In genomic region chr2:50556934-50557575, GRCh38 we compare ENCODE assay signal across 24 cellular contexts.
DNase-seq lines count a peak whose midpoint lies in the region; ATAC-seq and TF ChIP-seq lines count a peak whose summit lies in the region.
"Had no signal": no experiment of that assay in that cellular context is flagged by ENCODE, and none has a peak within 500 bp of the region (broad histone marks: within the 10 kb centered on the region; RNA-seq: fewer than 3 reads in every experiment).

No MANE protein-coding gene starts in this region.

- no peak for ATAC-seq in GM19035 (IDR thresholded peaks at IDR 0.05; ENCODE audit: unreplicated experiment)
- ATAC-seq in GM19452 (IDR thresholded peaks at IDR 0.05; ENCODE audit: unreplicated experiment): no peak
- ATAC-seq: A549; activated CD4-positive, alpha-beta T cell treated with anti-CD3 and anti-CD28 coated beads for 36 hours; activated CD8-positive, alpha-beta memory T cell treated with anti-CD3 and anti-CD28 coated beads, Interleukin-2, amount 10 ng/mL, durations not matched to agents 7 days and 5 days; GM12878; naive thymus-derived CD4-positive, alpha-beta T cell; upper lobe of right lung had no signal

- H2AFZ ChIP-seq in mesenchymal stem cell (ENCODE audit: low read depth, low read length): no peak overlapping the region

- no peak overlapping the region for H3K4me2 ChIP-seq in mesenchymal stem cell (ENCODE audit: low read length, poor library complexity, severe bottlenecking)
- H3K4me2 ChIP-seq: A549 had no signal

- no peak overlapping the region for H2BK120ac ChIP-seq in mesenchymal stem cell (ENCODE audit: low read depth, low read length)

- H4K8ac ChIP-seq in mesenchymal stem cell (ENCODE audit: low read length): no peak overlapping the region

- no peak overlapping the region for H3K4me3 ChIP-seq in choroid plexus epithelial cell (ENCODE audit: low read depth, low read length)
- H3K4me3 ChIP-seq in mesenchymal stem cell (ENCODE audit: insufficient read depth in 1 of 2, low read depth in 1 of 2, low read length in 2 of 2): no peak overlapping the region
- H3K4me3 ChIP-seq: A549, GM12878, ovary, sigmoid colon, stomach, upper lobe of right lung had no signal

- H3K9ac ChIP-seq in mesenchymal stem cell (ENCODE audit: low read length): no peak overlapping the region

- no peak overlapping the region for H3K23ac ChIP-seq in mesenchymal stem cell (ENCODE audit: low read length in 2 of 2)

- no peak overlapping the region for H4K91ac ChIP-seq in mesenchymal stem cell (ENCODE audit: low read length)

- H3K9me3 ChIP-seq in mesenchymal stem cell (ENCODE audit: control insufficient read depth, low read length): no peaks in the 10 kb centered on the region
- H3K9me3 ChIP-seq: A549, ovary, sigmoid colon, stomach, upper lobe of right lung had no signal

- H3K36me3 ChIP-seq in mesenchymal stem cell (ENCODE audit: control insufficient read depth in 1 of 2, insufficient read depth in 2 of 2, low read depth in 1 of 2, low read length in 2 of 2): no peaks in the 10 kb centered on the region
- H3K36me3 ChIP-seq: ovary, sigmoid colon, stomach, upper lobe of right lung had no signal

- H3K27ac ChIP-seq in 22Rv1: peak overlapping the region; percentile 91
- no peak overlapping the region for H3K27ac ChIP-seq in mesenchymal stem cell (ENCODE audit: low read length, poor library complexity, severe bottlenecking)
- H3K27ac ChIP-seq: A549, ovary, sigmoid colon, stomach, upper lobe of right lung had no signal

- no peak overlapping the region for H2AK5ac ChIP-seq in mesenchymal stem cell (ENCODE audit: low read length, severe bottlenecking)

- DNase-seq in LHCN-M2 (ENCODE audit: low read depth) (peak; percentile 3), choroid plexus epithelial cell (ENCODE audit: low read depth) (peak; percentile 91), mesenchymal stem cell (peak; percentile 81), hypothalamus (lab: John Stamatoyannopoulos, UW) (no peak), NCI-H526 treated with DMSO at 0.1 percent for 48 hours (lab: John Stamatoyannopoulos, UW) (no peak)
- DNase-seq: activated CD4-positive, alpha-beta T cell treated with anti-CD3 and anti-CD28 coated beads for 36 hours; activated CD8-positive, alpha-beta memory T cell treated with anti-CD3 and anti-CD28 coated beads, Interleukin-2, amount 10 ng/mL, durations not matched to agents 7 days and 5 days; activated naive CD8-positive, alpha-beta T cell treated with anti-CD3 and anti-CD28 coated beads, Interleukin-2, amount 10 ng/mL, durations not matched to agents 7 days and 5 days; effector CD8-positive, alpha-beta T cell; GF-D8; kidney; naive thymus-derived CD4-positive, alpha-beta T cell; NCI-H1105; NCI-H2081; ovary; sigmoid colon; stomach; SW 1271; upper lobe of right lung had no signal

- no peak overlapping the region for H2BK12ac ChIP-seq in mesenchymal stem cell (ENCODE audit: low read length in 2 of 2)

- H3K27me3 ChIP-seq in mesenchymal stem cell (ENCODE audit: control insufficient read depth in 1 of 2, insufficient read depth in 1 of 2, low read length in 2 of 2): no peaks in the 10 kb centered on the region
- H3K27me3 ChIP-seq: ovary, sigmoid colon, stomach, upper lobe of right lung had no signal

- no peaks in the 10 kb centered on the region for H3K4me1 ChIP-seq in mesenchymal stem cell (ENCODE audit: control insufficient read depth, insufficient read depth, low read depth, low read length)
- H3K4me1 ChIP-seq: A549, sigmoid colon, stomach, upper lobe of right lung had no signal

- no peak for TF ChIP-seq CTCF in 22Rv1 (IDR thresholded peaks at IDR 0.05)
- TF ChIP-seq CTCF in choroid plexus epithelial cell (conservative IDR thresholded peaks at IDR 0.05; ENCODE audit: low read depth, low read length): no peak

- no peak overlapping the region for H3K14ac ChIP-seq in mesenchymal stem cell (ENCODE audit: low read length in 2 of 2)

- H3K4ac ChIP-seq in mesenchymal stem cell (ENCODE audit: low read depth in 1 of 2, low read length in 2 of 2): no peak overlapping the region

- no peak overlapping the region for H3K18ac ChIP-seq in mesenchymal stem cell (ENCODE audit: low read depth in 1 of 2, low read length in 2 of 2)

- WGBS in mesenchymal stem cell: 68% methylated on average over 4 of the region's 5 CpGs

- no peak overlapping the region for H2BK5ac ChIP-seq in mesenchymal stem cell (ENCODE audit: low read depth, low read length, poor library complexity, severe bottlenecking)

- H3K79me1 ChIP-seq in mesenchymal stem cell (replicated peaks; ENCODE audit: low read length, poor library complexity, severe bottlenecking): no peaks in the 10 kb centered on the region

- H2BK15ac ChIP-seq in mesenchymal stem cell (ENCODE audit: low read depth, poor library complexity, severe bottlenecking): no peak overlapping the region

Comparison
In these comparisons a context has a peak if more than half of its experiments do, and no peak if none do; other contexts are left out.
1. DNase-seq: peak in LHCN-M2 (single experiment), choroid plexus epithelial cell (single experiment) and mesenchymal stem cell (single experiment); none in hypothalamus (0 of 51) and NCI-H526 treated with DMSO at 0.1 percent for 48 hours (single experiment).